ENCODE assay signal across 1 cellular context in genomic region chr10:42782446-42783180, GRCh38.
A peak's percentile ranks its signal among the peaks of the same experiment; 100 is the strongest.
TF ChIP-seq lines count a peak whose summit lies in the region.

Gene BMS1, plus strand, starts transcription at chr10:42782795. Its CDS starts 1,600 bp downstream, at chr10:42784395.

TF ChIP-seq in SK-N-SH, 30 proteins besides CTCF, POLR2A, EP300 and RAD21 (continued from another document):
- TF ChIP-seq REST (IDR thresholded peaks at IDR 0.05; ENCODE audit: low read depth, low read length) (peak; percentile 80), YY1 (IDR thresholded peaks at IDR 0.05; ENCODE audit: low read depth) (peak; percentile 88), IRF3 (IDR thresholded peaks at IDR 0.05; ENCODE audit: low read depth, low read length) (no peak), NRF1 (IDR thresholded peaks at IDR 0.05; ENCODE audit: low read depth, low read length) (peak; percentile 55; the same call in 1 of the 2 replicates), CHD2 (IDR thresholded peaks at IDR 0.05; ENCODE audit: low read length, partially characterized antibody) (no peak), RXRA (IDR thresholded peaks at IDR 0.05; ENCODE audit: borderline replicate concordance, low read depth) (no peak), TAF1 (IDR thresholded peaks at IDR 0.05; ENCODE audit: borderline replicate concordance, low read depth, low read length) (peak; percentile 99)
TF ChIP-seq in SK-N-SH: peak in this region for 19.
